ENCODE assay signal across 1 cellular context in genomic region chr19:40433391-40434216, GRCh38.
TF ChIP-seq lines count a peak whose summit lies in the region.

No MANE protein-coding gene starts in this region.

TF ChIP-seq in K562, 482 proteins besides CTCF, POLR2A, EP300 and RAD21 (continued from another document and continues in another):
- TF ChIP-seq GATAD2B (IDR thresholded peaks at IDR 0.05; ENCODE audit: borderline replicate concordance), result no peak; the same call in 1 of the 2 replicates
- TF ChIP-seq SIN3B (IDR thresholded peaks at IDR 0.05; ENCODE audit: low read depth), result no peak
- TF ChIP-seq SUPT5H (IDR thresholded peaks at IDR 0.05), result peak; percentile 74
- no peak for TF ChIP-seq ZNF23 (CRISPR knock-in tag; IDR thresholded peaks at IDR 0.05)
- 0 out of 4 replicates have a peak, but pooled peaks of 1 of the 2 experiments have one; percentile 31 for TF ChIP-seq ARNT (IDR thresholded peaks at IDR 0.05)
- TF ChIP-seq CHD4 (IDR thresholded peaks at IDR 0.05; ENCODE audit: insufficient read depth, insufficient replicate concordance, low read depth, low read length, poor library complexity, severe bottlenecking), result no peak
- peak; percentile 21 for TF ChIP-seq NBN (IDR thresholded peaks at IDR 0.05; ENCODE audit: low read depth)
- no peak for TF ChIP-seq XRCC5 (IDR thresholded peaks at IDR 0.05; ENCODE audit: low read depth, low read length)
- TF ChIP-seq ELK1 (CRISPR knock-in tag; IDR thresholded peaks at IDR 0.05), result no peak
- peak; percentile 82 for TF ChIP-seq CREB3 (tag; conservative IDR thresholded peaks at IDR 0.05; ENCODE audit: low read depth)
- TF ChIP-seq ELF1 (tag; IDR thresholded peaks at IDR 0.05), result no peak
- TF ChIP-seq CHCHD3 (CRISPR knock-in tag; IDR thresholded peaks at IDR 0.05), result no peak
- no peak; the same call in 1 of the 2 replicates for TF ChIP-seq SNIP1 (IDR thresholded peaks at IDR 0.05; ENCODE audit: low read depth)
- TF ChIP-seq, protein P1, sequence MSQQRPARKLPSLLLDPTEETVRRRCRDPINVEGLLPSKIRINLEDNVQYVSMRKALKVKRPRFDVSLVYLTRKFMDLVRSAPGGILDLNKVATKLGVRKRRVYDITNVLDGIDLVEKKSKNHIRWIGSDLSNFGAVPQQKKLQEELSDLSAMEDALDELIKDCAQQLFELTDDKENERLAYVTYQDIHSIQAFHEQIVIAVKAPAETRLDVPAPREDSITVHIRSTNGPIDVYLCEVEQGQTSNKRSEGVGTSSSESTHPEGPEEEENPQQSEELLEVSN (IDR thresholded peaks at IDR 0.05; ENCODE audit: borderline replicate concordance in 1 of 2, extremely low read depth in 1 of 2, insufficient read depth in 1 of 2, insufficient read length in 1 of 2, low read depth in 1 of 2, low read length in 1 of 2, poor library complexity in 1 of 2, severe bottlenecking in 1 of 2), result peak in 1 of 2 experiments; percentile 77
- TF ChIP-seq ZNF778 (CRISPR knock-in tag; IDR thresholded peaks at IDR 0.05), result no peak
- no peak for TF ChIP-seq ZNF79 (CRISPR knock-in tag; IDR thresholded peaks at IDR 0.05; ENCODE audit: low read depth)
- no peak for TF ChIP-seq FOXK1 (CRISPR knock-in tag; IDR thresholded peaks at IDR 0.05; ENCODE audit: borderline replicate concordance)
- no peak for TF ChIP-seq ZNF217 (CRISPR knock-in tag; IDR thresholded peaks at IDR 0.05)
- TF ChIP-seq SIX5 (IDR thresholded peaks at IDR 0.05; ENCODE audit: borderline replicate concordance in 1 of 2, insufficient read depth in 1 of 2, low read depth in 1 of 2, low read length in 2 of 2), result no peak
- TF ChIP-seq, protein P2, sequence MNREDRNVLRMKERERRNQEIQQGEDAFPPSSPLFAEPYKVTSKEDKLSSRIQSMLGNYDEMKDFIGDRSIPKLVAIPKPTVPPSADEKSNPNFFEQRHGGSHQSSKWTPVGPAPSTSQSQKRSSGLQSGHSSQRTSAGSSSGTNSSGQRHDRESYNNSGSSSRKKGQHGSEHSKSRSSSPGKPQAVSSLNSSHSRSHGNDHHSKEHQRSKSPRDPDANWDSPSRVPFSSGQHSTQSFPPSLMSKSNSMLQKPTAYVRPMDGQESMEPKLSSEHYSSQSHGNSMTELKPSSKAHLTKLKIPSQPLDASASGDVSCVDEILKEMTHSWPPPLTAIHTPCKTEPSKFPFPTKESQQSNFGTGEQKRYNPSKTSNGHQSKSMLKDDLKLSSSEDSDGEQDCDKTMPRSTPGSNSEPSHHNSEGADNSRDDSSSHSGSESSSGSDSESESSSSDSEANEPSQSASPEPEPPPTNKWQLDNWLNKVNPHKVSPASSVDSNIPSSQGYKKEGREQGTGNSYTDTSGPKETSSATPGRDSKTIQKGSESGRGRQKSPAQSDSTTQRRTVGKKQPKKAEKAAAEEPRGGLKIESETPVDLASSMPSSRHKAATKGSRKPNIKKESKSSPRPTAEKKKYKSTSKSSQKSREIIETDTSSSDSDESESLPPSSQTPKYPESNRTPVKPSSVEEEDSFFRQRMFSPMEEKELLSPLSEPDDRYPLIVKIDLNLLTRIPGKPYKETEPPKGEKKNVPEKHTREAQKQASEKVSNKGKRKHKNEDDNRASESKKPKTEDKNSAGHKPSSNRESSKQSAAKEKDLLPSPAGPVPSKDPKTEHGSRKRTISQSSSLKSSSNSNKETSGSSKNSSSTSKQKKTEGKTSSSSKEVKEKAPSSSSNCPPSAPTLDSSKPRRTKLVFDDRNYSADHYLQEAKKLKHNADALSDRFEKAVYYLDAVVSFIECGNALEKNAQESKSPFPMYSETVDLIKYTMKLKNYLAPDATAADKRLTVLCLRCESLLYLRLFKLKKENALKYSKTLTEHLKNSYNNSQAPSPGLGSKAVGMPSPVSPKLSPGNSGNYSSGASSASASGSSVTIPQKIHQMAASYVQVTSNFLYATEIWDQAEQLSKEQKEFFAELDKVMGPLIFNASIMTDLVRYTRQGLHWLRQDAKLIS (CRISPR knock-in tag; IDR thresholded peaks at IDR 0.05), result no peak
- peak; percentile 75 for TF ChIP-seq RBFOX2 (IDR thresholded peaks at IDR 0.05; ENCODE audit: low read depth, low read length)
- no peak for TF ChIP-seq COPS2 (conservative IDR thresholded peaks at IDR 0.05)
- no peak for TF ChIP-seq RFX1 (IDR thresholded peaks at IDR 0.05)
- TF ChIP-seq SREBF1 (IDR thresholded peaks at IDR 0.05; ENCODE audit: borderline replicate concordance, low read depth, low read length), result no peak
- no peak for TF ChIP-seq MXI1 (IDR thresholded peaks at IDR 0.05; ENCODE audit: low read depth, low read length)
- TF ChIP-seq MYC (IDR thresholded peaks at IDR 0.05; ENCODE audit: low read depth, low read length), result peak; percentile 79
- no peak for TF ChIP-seq MYC (CRISPR knock-in tag; IDR thresholded peaks at IDR 0.05; ENCODE audit: borderline replicate concordance, low read depth)
- no peak for TF ChIP-seq IFI16 (CRISPR knock-in tag; IDR thresholded peaks at IDR 0.05)
- TF ChIP-seq PHTF2 (CRISPR knock-in tag; IDR thresholded peaks at IDR 0.05), result no peak
- no peak for TF ChIP-seq ZNF57 (CRISPR knock-in tag; IDR thresholded peaks at IDR 0.05)
- no peak; the same call in 1 of the 2 replicates for TF ChIP-seq ESRRA (IDR thresholded peaks at IDR 0.05; ENCODE audit: borderline replicate concordance, low read depth)
- no peak for TF ChIP-seq FOXP1 (CRISPR knock-in tag; IDR thresholded peaks at IDR 0.05)
- TF ChIP-seq, protein P3, sequence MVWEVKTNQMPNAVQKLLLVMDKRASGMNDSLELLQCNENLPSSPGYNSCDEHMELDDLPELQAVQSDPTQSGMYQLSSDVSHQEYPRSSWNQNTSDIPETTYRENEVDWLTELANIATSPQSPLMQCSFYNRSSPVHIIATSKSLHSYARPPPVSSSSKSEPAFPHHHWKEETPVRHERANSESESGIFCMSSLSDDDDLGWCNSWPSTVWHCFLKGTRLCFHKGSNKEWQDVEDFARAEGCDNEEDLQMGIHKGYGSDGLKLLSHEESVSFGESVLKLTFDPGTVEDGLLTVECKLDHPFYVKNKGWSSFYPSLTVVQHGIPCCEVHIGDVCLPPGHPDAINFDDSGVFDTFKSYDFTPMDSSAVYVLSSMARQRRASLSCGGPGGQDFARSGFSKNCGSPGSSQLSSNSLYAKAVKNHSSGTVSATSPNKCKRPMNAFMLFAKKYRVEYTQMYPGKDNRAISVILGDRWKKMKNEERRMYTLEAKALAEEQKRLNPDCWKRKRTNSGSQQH (CRISPR knock-in tag; IDR thresholded peaks at IDR 0.05), result no peak
- no peak for TF ChIP-seq TARDBP (IDR thresholded peaks at IDR 0.05)
- TF ChIP-seq KLF10 (CRISPR knock-in tag; IDR thresholded peaks at IDR 0.05), result no peak
- 0 out of 2 replicates have a peak, but pooled peaks have one; percentile 51 for TF ChIP-seq KLF1 (tag; IDR thresholded peaks at IDR 0.05)
- no peak for TF ChIP-seq CBFA2T2 (conservative IDR thresholded peaks at IDR 0.05)
- TF ChIP-seq SMAD4 (CRISPR knock-in tag; conservative IDR thresholded peaks at IDR 0.05), result peak; percentile 82
- no peak for TF ChIP-seq XRCC3 (IDR thresholded peaks at IDR 0.05)
- TF ChIP-seq ZBTB33 (CRISPR knock-in tag; IDR thresholded peaks at IDR 0.05), result no peak
- no peak for TF ChIP-seq C11orf30 (IDR thresholded peaks at IDR 0.05; ENCODE audit: low read depth)
- TF ChIP-seq TEAD1 (CRISPR knock-in tag; IDR thresholded peaks at IDR 0.05), result peak; percentile 32 to 65; a peak in 1 of 4 replicates
- no peak for TF ChIP-seq BACH1 (tag; IDR thresholded peaks at IDR 0.05)
- peak in 1 of 2 experiments; percentile 18; a peak in 2 of 4 replicates for TF ChIP-seq NRF1 (conservative IDR thresholded peaks at IDR 0.05 in 1 of 2, IDR thresholded peaks at IDR 0.05 in 1 of 2)
- TF ChIP-seq ZBTB17 (CRISPR knock-in tag; IDR thresholded peaks at IDR 0.05), result no peak
- peak; percentile 72; the same call in 1 of the 2 replicates for TF ChIP-seq HDGF (IDR thresholded peaks at IDR 0.05)
- TF ChIP-seq ZNF174 (CRISPR knock-in tag; IDR thresholded peaks at IDR 0.05), result no peak
- TF ChIP-seq, protein P4, sequence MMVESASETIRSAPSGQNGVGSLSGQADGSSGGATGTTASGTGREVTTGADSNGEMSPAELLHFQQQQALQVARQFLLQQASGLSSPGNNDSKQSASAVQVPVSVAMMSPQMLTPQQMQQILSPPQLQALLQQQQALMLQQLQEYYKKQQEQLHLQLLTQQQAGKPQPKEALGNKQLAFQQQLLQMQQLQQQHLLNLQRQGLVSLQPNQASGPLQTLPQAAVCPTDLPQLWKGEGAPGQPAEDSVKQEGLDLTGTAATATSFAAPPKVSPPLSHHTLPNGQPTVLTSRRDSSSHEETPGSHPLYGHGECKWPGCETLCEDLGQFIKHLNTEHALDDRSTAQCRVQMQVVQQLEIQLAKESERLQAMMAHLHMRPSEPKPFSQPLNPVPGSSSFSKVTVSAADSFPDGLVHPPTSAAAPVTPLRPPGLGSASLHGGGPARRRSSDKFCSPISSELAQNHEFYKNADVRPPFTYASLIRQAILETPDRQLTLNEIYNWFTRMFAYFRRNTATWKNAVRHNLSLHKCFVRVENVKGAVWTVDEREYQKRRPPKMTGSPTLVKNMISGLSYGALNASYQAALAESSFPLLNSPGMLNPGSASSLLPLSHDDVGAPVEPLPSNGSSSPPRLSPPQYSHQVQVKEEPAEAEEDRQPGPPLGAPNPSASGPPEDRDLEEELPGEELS (CRISPR knock-in tag; IDR thresholded peaks at IDR 0.05; ENCODE audit: borderline replicate concordance), result no peak
- TF ChIP-seq GTF2A2 (tag; IDR thresholded peaks at IDR 0.05), result 0 out of 2 replicates have a peak, but pooled peaks have one; percentile 12
- no peak for TF ChIP-seq ETV6 (IDR thresholded peaks at IDR 0.05; ENCODE audit: borderline replicate concordance in 1 of 2, low read depth in 2 of 2, low read length in 1 of 2)
- no peak for TF ChIP-seq ETV6 (CRISPR knock-in tag; IDR thresholded peaks at IDR 0.05; ENCODE audit: borderline replicate concordance)
- TF ChIP-seq MEIS2 (IDR thresholded peaks at IDR 0.05; ENCODE audit: partially characterized antibody), result no peak
- TF ChIP-seq CREB3L1 (IDR thresholded peaks at IDR 0.05; ENCODE audit: borderline replicate concordance, low read depth), result no peak
- no peak for TF ChIP-seq PTBP1 (IDR thresholded peaks at IDR 0.05; ENCODE audit: low read depth, low read length)
- no peak for TF ChIP-seq FOS (IDR thresholded peaks at IDR 0.05; ENCODE audit: extremely low read depth, insufficient read length)
- TF ChIP-seq KAT7 (CRISPR knock-in tag; IDR thresholded peaks at IDR 0.05; ENCODE audit: borderline replicate concordance), result no peak
- no peak for TF ChIP-seq ZBED1 (IDR thresholded peaks at IDR 0.05)
- TF ChIP-seq, protein P5, sequence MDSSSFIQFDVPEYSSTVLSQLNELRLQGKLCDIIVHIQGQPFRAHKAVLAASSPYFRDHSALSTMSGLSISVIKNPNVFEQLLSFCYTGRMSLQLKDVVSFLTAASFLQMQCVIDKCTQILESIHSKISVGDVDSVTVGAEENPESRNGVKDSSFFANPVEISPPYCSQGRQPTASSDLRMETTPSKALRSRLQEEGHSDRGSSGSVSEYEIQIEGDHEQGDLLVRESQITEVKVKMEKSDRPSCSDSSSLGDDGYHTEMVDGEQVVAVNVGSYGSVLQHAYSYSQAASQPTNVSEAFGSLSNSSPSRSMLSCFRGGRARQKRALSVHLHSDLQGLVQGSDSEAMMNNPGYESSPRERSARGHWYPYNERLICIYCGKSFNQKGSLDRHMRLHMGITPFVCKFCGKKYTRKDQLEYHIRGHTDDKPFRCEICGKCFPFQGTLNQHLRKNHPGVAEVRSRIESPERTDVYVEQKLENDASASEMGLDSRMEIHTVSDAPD (CRISPR knock-in tag; IDR thresholded peaks at IDR 0.05), result no peak
- no peak for TF ChIP-seq HNRNPLL (IDR thresholded peaks at IDR 0.05; ENCODE audit: low read depth, low read length, poor library complexity, severe bottlenecking)
